1 cellular context compared by ENCODE assay signal in the genomic region with DNA sequence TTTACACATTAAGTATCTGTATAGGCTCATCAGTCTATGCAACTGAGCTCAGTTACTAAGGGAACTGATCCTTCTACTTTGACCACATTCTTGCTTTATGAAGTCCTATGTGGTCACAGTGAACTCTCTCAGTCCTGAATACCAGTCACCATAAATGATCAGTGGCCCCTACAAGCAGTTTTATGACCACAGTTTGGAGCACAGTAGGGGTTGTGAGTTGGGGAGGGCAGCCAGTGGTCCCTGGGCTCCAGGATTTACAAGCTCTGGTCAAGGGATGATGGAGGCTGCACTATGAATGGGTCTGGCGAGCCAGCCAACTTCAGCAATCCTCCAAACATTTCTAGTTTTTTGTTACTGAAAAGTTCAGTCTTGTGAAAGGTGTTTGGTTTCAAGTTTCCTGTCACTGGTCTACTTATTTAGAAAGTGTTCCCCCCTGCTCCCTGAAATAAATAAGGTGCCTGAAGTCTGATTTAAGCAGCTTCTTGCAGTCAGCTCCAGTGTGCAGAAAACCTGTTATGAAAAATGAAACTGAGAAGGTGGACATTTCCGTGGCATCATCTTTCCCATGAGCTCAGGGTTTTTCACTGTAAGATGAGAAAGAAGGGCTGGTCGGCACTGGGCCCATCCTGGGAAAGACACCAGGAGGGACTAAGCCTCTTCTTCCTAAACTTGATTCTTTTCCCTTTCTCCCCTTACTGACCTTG.
TF ChIP-seq lines count a peak whose summit lies in the region.

No MANE protein-coding gene starts in this region.

TF ChIP-seq in liver, 16 proteins besides CTCF, POLR2A, EP300 and RAD21 (continued from another document):
- TF ChIP-seq, protein P1, sequence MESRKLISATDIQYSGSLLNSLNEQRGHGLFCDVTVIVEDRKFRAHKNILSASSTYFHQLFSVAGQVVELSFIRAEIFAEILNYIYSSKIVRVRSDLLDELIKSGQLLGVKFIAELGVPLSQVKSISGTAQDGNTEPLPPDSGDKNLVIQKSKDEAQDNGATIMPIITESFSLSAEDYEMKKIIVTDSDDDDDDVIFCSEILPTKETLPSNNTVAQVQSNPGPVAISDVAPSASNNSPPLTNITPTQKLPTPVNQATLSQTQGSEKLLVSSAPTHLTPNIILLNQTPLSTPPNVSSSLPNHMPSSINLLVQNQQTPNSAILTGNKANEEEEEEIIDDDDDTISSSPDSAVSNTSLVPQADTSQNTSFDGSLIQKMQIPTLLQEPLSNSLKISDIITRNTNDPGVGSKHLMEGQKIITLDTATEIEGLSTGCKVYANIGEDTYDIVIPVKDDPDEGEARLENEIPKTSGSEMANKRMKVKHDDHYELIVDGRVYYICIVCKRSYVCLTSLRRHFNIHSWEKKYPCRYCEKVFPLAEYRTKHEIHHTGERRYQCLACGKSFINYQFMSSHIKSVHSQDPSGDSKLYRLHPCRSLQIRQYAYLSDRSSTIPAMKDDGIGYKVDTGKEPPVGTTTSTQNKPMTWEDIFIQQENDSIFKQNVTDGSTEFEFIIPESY (IDR thresholded peaks at IDR 0.05): no peak
- TF ChIP-seq TAF1 (conservative IDR thresholded peaks at IDR 0.05) (no peak), RXRA (IDR thresholded peaks at IDR 0.05) (no peak), JUND (IDR thresholded peaks at IDR 0.05) (no peak), HNF4A (conservative IDR thresholded peaks at IDR 0.05) (no peak), YY1 (IDR thresholded peaks at IDR 0.05) (no peak), EGR1 (IDR thresholded peaks at IDR 0.05; ENCODE audit: low read depth in 2 of 2) (no peak), HNF4G (IDR thresholded peaks at IDR 0.05) (no peak)
- TF ChIP-seq, protein P2, sequence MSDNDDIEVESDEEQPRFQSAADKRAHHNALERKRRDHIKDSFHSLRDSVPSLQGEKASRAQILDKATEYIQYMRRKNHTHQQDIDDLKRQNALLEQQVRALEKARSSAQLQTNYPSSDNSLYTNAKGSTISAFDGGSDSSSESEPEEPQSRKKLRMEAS (IDR thresholded peaks at IDR 0.05): no peak
- TF ChIP-seq, protein P3, sequence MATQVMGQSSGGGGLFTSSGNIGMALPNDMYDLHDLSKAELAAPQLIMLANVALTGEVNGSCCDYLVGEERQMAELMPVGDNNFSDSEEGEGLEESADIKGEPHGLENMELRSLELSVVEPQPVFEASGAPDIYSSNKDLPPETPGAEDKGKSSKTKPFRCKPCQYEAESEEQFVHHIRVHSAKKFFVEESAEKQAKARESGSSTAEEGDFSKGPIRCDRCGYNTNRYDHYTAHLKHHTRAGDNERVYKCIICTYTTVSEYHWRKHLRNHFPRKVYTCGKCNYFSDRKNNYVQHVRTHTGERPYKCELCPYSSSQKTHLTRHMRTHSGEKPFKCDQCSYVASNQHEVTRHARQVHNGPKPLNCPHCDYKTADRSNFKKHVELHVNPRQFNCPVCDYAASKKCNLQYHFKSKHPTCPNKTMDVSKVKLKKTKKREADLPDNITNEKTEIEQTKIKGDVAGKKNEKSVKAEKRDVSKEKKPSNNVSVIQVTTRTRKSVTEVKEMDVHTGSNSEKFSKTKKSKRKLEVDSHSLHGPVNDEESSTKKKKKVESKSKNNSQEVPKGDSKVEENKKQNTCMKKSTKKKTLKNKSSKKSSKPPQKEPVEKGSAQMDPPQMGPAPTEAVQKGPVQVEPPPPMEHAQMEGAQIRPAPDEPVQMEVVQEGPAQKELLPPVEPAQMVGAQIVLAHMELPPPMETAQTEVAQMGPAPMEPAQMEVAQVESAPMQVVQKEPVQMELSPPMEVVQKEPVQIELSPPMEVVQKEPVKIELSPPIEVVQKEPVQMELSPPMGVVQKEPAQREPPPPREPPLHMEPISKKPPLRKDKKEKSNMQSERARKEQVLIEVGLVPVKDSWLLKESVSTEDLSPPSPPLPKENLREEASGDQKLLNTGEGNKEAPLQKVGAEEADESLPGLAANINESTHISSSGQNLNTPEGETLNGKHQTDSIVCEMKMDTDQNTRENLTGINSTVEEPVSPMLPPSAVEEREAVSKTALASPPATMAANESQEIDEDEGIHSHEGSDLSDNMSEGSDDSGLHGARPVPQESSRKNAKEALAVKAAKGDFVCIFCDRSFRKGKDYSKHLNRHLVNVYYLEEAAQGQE (IDR thresholded peaks at IDR 0.05): no peak
TF ChIP-seq in liver: peak in this region for 0.
